In genomic region chr17:6257339-6257738, GRCh38 we compare ENCODE assay signal across 1 cellular context.
TF ChIP-seq lines count a peak whose summit lies in the region.

No MANE protein-coding gene starts in this region.

TF ChIP-seq in GM23338, 12 proteins besides CTCF, POLR2A, EP300 and RAD21 (continued from another document):
- no peak for TF ChIP-seq REST (IDR thresholded peaks at IDR 0.05; ENCODE audit: unreplicated experiment)
- TF ChIP-seq POLR2AphosphoS5 (IDR thresholded peaks at IDR 0.05; ENCODE audit: low read depth) = no peak
- TF ChIP-seq STAT1 (IDR thresholded peaks at IDR 0.05; ENCODE audit: unreplicated experiment) = no peak
- no peak for TF ChIP-seq JUNB (IDR thresholded peaks at IDR 0.05; ENCODE audit: unreplicated experiment)
- TF ChIP-seq ZNF462 (CRISPR knock-in tag; IDR thresholded peaks at IDR 0.05) = no peak
- TF ChIP-seq NANOG (IDR thresholded peaks at IDR 0.05; ENCODE audit: borderline replicate concordance) = no peak
- no peak for TF ChIP-seq ZNF114 (CRISPR knock-in tag; IDR thresholded peaks at IDR 0.05)
- no peak for TF ChIP-seq CREB1 (CRISPR knock-in tag; IDR thresholded peaks at IDR 0.05; ENCODE audit: low read depth)
- TF ChIP-seq EZH2 (IDR thresholded peaks at IDR 0.05; ENCODE audit: low read depth, unreplicated experiment) = no peak
- no peak for TF ChIP-seq ZNF331 (CRISPR knock-in tag; IDR thresholded peaks at IDR 0.05; ENCODE audit: low read depth)
